In the genomic region with DNA sequence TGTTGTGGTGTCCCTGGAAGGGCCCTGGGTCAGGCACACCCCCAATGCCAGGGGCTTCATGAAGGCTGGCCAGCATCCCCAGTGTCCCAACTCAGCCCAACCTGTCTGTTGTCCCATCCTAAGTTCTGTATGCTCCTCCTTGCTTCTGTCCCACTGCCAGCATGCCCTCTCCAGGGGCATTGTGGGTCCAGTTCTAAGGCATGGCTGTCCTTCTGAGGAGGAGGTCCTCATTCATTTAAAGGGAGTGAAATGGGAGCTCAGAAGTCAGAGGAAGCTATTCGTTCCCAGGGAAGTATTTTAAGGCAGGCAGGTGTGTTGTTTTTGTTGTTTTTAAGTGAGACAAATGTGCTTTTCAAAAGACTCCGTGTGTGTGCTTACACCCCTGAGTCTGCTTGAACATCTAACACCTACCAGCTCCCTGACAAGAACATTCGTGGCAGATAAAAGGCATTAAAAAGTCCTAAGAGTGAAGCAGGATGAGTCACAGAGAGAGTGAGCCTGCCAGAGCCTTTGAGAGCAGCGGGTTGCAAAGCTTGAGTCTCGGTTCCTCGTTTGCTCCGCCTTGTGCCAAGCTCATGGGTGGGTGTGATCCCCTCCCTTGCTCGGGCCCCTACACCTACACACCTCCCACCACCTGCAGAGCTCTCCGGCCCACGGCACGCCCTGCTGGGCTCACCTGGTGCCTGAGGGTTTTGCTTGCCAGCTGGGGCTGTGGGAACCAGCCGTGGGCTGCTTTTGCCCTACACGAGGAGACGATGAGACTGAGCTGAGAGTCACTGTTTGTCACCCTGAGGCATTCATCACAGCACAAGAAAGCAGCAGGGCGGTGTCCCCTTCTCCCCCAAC, we compare ENCODE assay signal across 10 cellular contexts.
DNase-seq lines count a peak whose midpoint lies in the region; ATAC-seq, FAIRE-seq and TF ChIP-seq lines count a peak whose summit lies in the region.
"Had no signal": no experiment of that assay in that cellular context is flagged by ENCODE, and none has a peak within 500 bp of the region (broad histone marks: within the 10 kb centered on the region; RNA-seq: fewer than 3 reads in every experiment).

No MANE protein-coding gene starts in this region.

- CTCF ChIA-PET in activated CD8-positive, alpha-beta memory T cell treated with anti-CD3 and anti-CD28 coated beads, Interleukin-2, amount 10 ng/mL, durations not matched to agents 7 days and 5 days (lab: Charles Lee), result no interaction called here

- no peaks in the 10 kb centered on the region for H4K20me1 ChIP-seq in keratinocyte (ENCODE audit: control insufficient read depth, extremely low read depth, insufficient read depth, low read length)

- peak overlapping the region; percentile 30 for H3K27ac Mint-ChIP-seq in activated CD8-positive, alpha-beta memory T cell treated with anti-CD3 and anti-CD28 coated beads, Interleukin-2, amount 10 ng/mL, durations not matched to agents 7 days and 5 days

- dilution Hi-C loops in keratinocyte (cut with MboI; ENCODE audit: extremely low pct_ligation_motif_present, low sequenced_read_pairs), result no loop called here

- H3K9ac ChIP-seq in keratinocyte (ENCODE audit: control insufficient read depth, extremely low read depth, insufficient read depth, low read length), result no peak overlapping the region

- peak overlapping the region; percentile 65 for H3K4me2 ChIP-seq in keratinocyte (ENCODE audit: control insufficient read depth, extremely low read depth, insufficient read depth, low read depth, low read length)

- no peaks in the 10 kb centered on the region for H3K9me3 Mint-ChIP-seq in activated CD8-positive, alpha-beta memory T cell treated with anti-CD3 and anti-CD28 coated beads, Interleukin-2, amount 10 ng/mL, durations not matched to agents 7 days and 5 days (ENCODE audit: low read depth)
- H3K9me3 Mint-ChIP-seq: neural crest cell had no signal

- intact Hi-C loops in upper lobe of right lung (cut with DNase I), result no loop called here
- intact Hi-C loops in vagina (cut with DNase I), result no loop called here

- H2AFZ ChIP-seq in keratinocyte (ENCODE audit: control insufficient read depth, low read length), result peak overlapping the region; percentile 64

- no peaks in the 10 kb centered on the region for H3K79me2 ChIP-seq in keratinocyte (ENCODE audit: control insufficient read depth, insufficient read depth, low read length)

- TF ChIP-seq POLR2A in vagina (IDR thresholded peaks at IDR 0.05), result no peak

- H3K9me3 ChIP-seq in keratinocyte (ENCODE audit: control insufficient read depth, low read depth, low read length) (no peaks in the 10 kb centered on the region), upper lobe of right lung (no peaks in the 10 kb centered on the region), vagina (no peaks in the 10 kb centered on the region)
- H3K9me3 ChIP-seq: SJSA1 had no signal

- peaks cover 21% of the 10 kb centered on the region for H3K4me1 Mint-ChIP-seq in activated CD8-positive, alpha-beta memory T cell treated with anti-CD3 and anti-CD28 coated beads, Interleukin-2, amount 10 ng/mL, durations not matched to agents 7 days and 5 days
- H3K4me1 Mint-ChIP-seq: neural crest cell had no signal

- peak; percentile 94 for FAIRE-seq in keratinocyte (lab: Jason Lieb, UNC)

- no peaks in the 10 kb centered on the region for H3K9me1 ChIP-seq in keratinocyte (ENCODE audit: control insufficient read depth, extremely low read depth, insufficient read depth, low read length)

- no peak overlapping the region for H3K4me3 Mint-ChIP-seq in activated CD8-positive, alpha-beta memory T cell treated with anti-CD3 and anti-CD28 coated beads, Interleukin-2, amount 10 ng/mL, durations not matched to agents 7 days and 5 days
- H3K4me3 Mint-ChIP-seq: neural crest cell had no signal

- H3K27me3 ChIP-seq in keratinocyte (ENCODE audit: control insufficient read depth, extremely low read depth, insufficient read depth, low read length) (no peaks in the 10 kb centered on the region), upper lobe of right lung (peaks cover 26% of the 10 kb centered on the region), vagina (no peaks in the 10 kb centered on the region)

- H3K27ac ChIP-seq in keratinocyte (ENCODE audit: control insufficient read depth, insufficient read depth, low read length) (no peak overlapping the region), upper lobe of right lung (no peak overlapping the region), vagina (no peak overlapping the region)
- H3K27ac ChIP-seq: SJSA1 had no signal

- DNase-seq in GM12865 (ENCODE audit: low read depth) (peak; percentile 89), keratinocyte (ENCODE audit: low read depth, low spot score) (no peak), upper lobe of right lung (no peak), NCI-H226 (no peak), vagina (ENCODE audit: extremely low spot score in 2 of 2) (no peak)
- DNase-seq in activated CD8-positive, alpha-beta memory T cell treated with anti-CD3 and anti-CD28 coated beads, Interleukin-2, amount 10 ng/mL, durations not matched to agents 7 days and 5 days, result no peak

- H3K36me3 Mint-ChIP-seq in activated CD8-positive, alpha-beta memory T cell treated with anti-CD3 and anti-CD28 coated beads, Interleukin-2, amount 10 ng/mL, durations not matched to agents 7 days and 5 days, result no peaks in the 10 kb centered on the region

- TF ChIP-seq CTCF in GM12865 (IDR thresholded peaks at IDR 0.05; ENCODE audit: insufficient read depth, low read depth, low read length, missing control alignments), result no peak
- no peak for TF ChIP-seq CTCF in keratinocyte (optimal IDR thresholded peaks at IDR 0.05 in 1 of 3, IDR thresholded peaks at IDR 0.05 in 1 of 3, conservative IDR thresholded peaks at IDR 0.05 in 1 of 3; ENCODE audit: extremely low read depth in 1 of 3, insufficient read depth in 2 of 3, low read length in 3 of 3)
- TF ChIP-seq CTCF in upper lobe of right lung (IDR thresholded peaks at IDR 0.05), result no peak
- no peak for TF ChIP-seq CTCF in vagina (IDR thresholded peaks at IDR 0.05)

- H3K4me3 ChIP-seq in GM12865 (ENCODE audit: low read depth, low read length) (no peak overlapping the region; the same call in 1 of the 2 replicates), keratinocyte (ENCODE audit: control insufficient read depth in 2 of 3, extremely low read depth in 1 of 3, insufficient read depth in 2 of 3, low read depth in 1 of 3, low read length in 3 of 3) (no peak overlapping the region), upper lobe of right lung (no peak overlapping the region), vagina (no peak overlapping the region)
- H3K4me3 ChIP-seq: SJSA1 had no signal

- ATAC-seq in GM21447 (IDR thresholded peaks at IDR 0.05; ENCODE audit: unreplicated experiment) (peak; percentile 90), HG03565 (IDR thresholded peaks at IDR 0.05; ENCODE audit: unreplicated experiment) (peak; percentile 93), upper lobe of right lung (peak; percentile 70)
- peak; percentile 27 for ATAC-seq in activated CD8-positive, alpha-beta memory T cell treated with anti-CD3 and anti-CD28 coated beads, Interleukin-2, amount 10 ng/mL, durations not matched to agents 7 days and 5 days

- peaks cover 0 to 3% of the 10 kb centered on the region in 2 experiments for H3K36me3 ChIP-seq in keratinocyte (ENCODE audit: control insufficient read depth in 2 of 2, extremely low read depth in 1 of 2, insufficient read depth in 2 of 2, low read length in 2 of 2)
- no peaks in the 10 kb centered on the region for H3K36me3 ChIP-seq in upper lobe of right lung
- no peaks in the 10 kb centered on the region for H3K36me3 ChIP-seq in vagina
- H3K36me3 ChIP-seq: SJSA1 had no signal

- H3K4me1 ChIP-seq in keratinocyte (ENCODE audit: control insufficient read depth, extremely low read depth, insufficient read depth, low read length) (peaks cover 11% of the 10 kb centered on the region), upper lobe of right lung (no peaks in the 10 kb centered on the region), vagina (no peaks in the 10 kb centered on the region)
- H3K4me1 ChIP-seq: SJSA1 had no signal

- H3K27me3 Mint-ChIP-seq in activated CD8-positive, alpha-beta memory T cell treated with anti-CD3 and anti-CD28 coated beads, Interleukin-2, amount 10 ng/mL, durations not matched to agents 7 days and 5 days, result peaks cover 67% of the 10 kb centered on the region

Comparison
In these comparisons a context has a peak if more than half of its experiments do, and no peak if none do; other contexts are left out.
1. ATAC-seq: peak in every context shown above with its lines; median percentile 93 in HG03565; 90 in GM21447; 70 in upper lobe of right lung; 27 in activated CD8-positive, alpha-beta memory T cell treated with anti-CD3 and anti-CD28 coated beads, Interleukin-2, amount 10 ng/mL, durations not matched to agents 7 days and 5 days.